ENCODE assay signal across 16 cellular contexts in the genomic region with DNA sequence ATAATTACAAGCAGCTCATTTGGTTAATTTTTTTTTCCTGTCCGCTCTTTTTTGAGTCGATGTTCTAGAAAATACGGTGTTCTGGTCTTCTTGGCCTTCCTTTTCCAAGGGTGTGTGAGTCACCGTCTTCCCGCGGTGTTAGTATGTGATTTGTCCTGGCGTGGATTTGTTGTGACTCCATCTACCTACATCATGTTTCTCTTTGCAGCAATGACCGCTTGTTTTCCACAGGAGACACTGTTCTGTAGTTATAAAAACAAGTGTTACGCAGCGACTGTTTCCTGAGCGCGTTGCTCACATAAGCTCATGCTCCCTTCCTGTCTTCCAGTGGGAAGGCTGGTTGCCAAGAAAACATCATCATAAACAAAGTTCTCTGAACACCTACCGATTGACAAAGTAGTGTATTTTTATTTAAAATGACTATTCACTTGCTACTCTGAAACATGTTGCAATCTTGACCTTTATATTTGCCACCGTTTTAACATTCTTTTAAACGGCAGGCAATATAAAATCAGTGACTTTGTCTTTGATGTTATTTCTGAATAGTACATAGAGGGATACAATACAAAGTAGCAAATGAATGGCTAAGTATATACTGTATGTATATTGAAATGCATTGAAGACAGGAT. TPM values are rescaled to one million over a fixed set of nuclear protein-coding genes. Genes with fewer than 3 reads are reported as not detected.
DNase-seq lines count a peak whose midpoint lies in the region; ATAC-seq and TF ChIP-seq lines count a peak whose summit lies in the region.
"Had no signal": no experiment of that assay in that cellular context is flagged by ENCODE, and none has a peak within 500 bp of the region (broad histone marks: within the 10 kb centered on the region; RNA-seq: fewer than 3 reads in every experiment).

No MANE protein-coding gene starts in this region.

- no peaks in the 10 kb centered on the region; the same call in 1 of the 2 replicates for H3K9me2 ChIP-seq in GM23338 (ENCODE audit: insufficient read depth)

- intact Hi-C loops in adrenal gland (cut with DNase I) = no loop called here

- peaks cover 4% of the 10 kb centered on the region for H3K27me3 Mint-ChIP-seq in GM23338 (ENCODE audit: insufficient read depth, low read depth, poor library complexity)
- no peaks in the 10 kb centered on the region for H3K27me3 Mint-ChIP-seq in osteocyte (ENCODE audit: unreplicated experiment)
- H3K27me3 Mint-ChIP-seq: activated naive CD8-positive, alpha-beta T cell treated with anti-CD3 and anti-CD28 coated beads, Interleukin-2, amount 50 U/mL, for 24 hours; dendritic cell treated with granulocyte-macrophage colony-stimulating factor and Interleukin-4, amounts not matched to agents 40 ng/mL and 50 ng/mL, for 4 days; naive thymus-derived CD8-positive, alpha-beta T cell had no signal

- H3K4me1 ChIP-seq in GM23338 (ENCODE audit: insufficient read depth) = peaks cover 15% of the 10 kb centered on the region
- peaks cover 23 to 35% of the 10 kb centered on the region in 2 donors for H3K4me1 ChIP-seq in adrenal gland (replicated peaks in 1 of 2)

- H3K27me3 ChIP-seq in GM23338 (ENCODE audit: insufficient read depth) (no peaks in the 10 kb centered on the region), adrenal gland (no peaks in the 10 kb centered on the region)

- H3K36me3 Mint-ChIP-seq in GM23338 (ENCODE audit: low read depth) (no peaks in the 10 kb centered on the region; the same call in 2 of the 3 replicates), osteocyte (ENCODE audit: unreplicated experiment) (no peaks in the 10 kb centered on the region)

- H3K4me3 ChIP-seq in GM23338 = no peak overlapping the region
- peak overlapping the region in 1 of 4 donors; percentile 35 for H3K4me3 ChIP-seq in adrenal gland
- H3K4me3 ChIP-seq: skin epidermis had no signal

- H2AFZ ChIP-seq in GM23338 = no peak overlapping the region

- DNase-seq in GM23338 (ENCODE audit: low spot score) (no peak), adrenal gland (peak; percentile 65 to 86 (median 72)), glomerular endothelial cell (ENCODE audit: extremely low read depth, low read depth, low spot score) (peak; percentile 100), osteocyte (ENCODE audit: extremely low spot score, unreplicated experiment) (no peak), H4 (ENCODE audit: low spot score) (no peak), cerebellar cortex (ENCODE audit: low spot score) (no peak)
- DNase-seq: activated naive CD8-positive, alpha-beta T cell treated with anti-CD3 and anti-CD28 coated beads, Interleukin-2, amount 50 U/mL, for 24 hours; foreskin fibroblast; naive thymus-derived CD8-positive, alpha-beta T cell; NCI-H1105 treated with DMSO at 0.1 percent for 48 hours; NCI-H446; T-helper 1 cell had no signal

- no peaks in the 10 kb centered on the region for H3K9me3 ChIP-seq in adrenal gland (replicated peaks in 1 of 3)

- H3K9me3 Mint-ChIP-seq in GM23338 (no peaks in the 10 kb centered on the region), osteocyte (ENCODE audit: unreplicated experiment) (no peaks in the 10 kb centered on the region)
- H3K9me3 Mint-ChIP-seq: activated naive CD8-positive, alpha-beta T cell treated with anti-CD3 and anti-CD28 coated beads, Interleukin-2, amount 50 U/mL, for 24 hours; dendritic cell treated with granulocyte-macrophage colony-stimulating factor and Interleukin-4, amounts not matched to agents 40 ng/mL and 50 ng/mL, for 4 days; naive thymus-derived CD8-positive, alpha-beta T cell had no signal

- H4K20me1 ChIP-seq in GM23338 (replicated peaks; ENCODE audit: insufficient read depth) = peaks cover 25% of the 10 kb centered on the region

- H3K4me3 Mint-ChIP-seq in GM23338 = no peak overlapping the region
- H3K4me3 Mint-ChIP-seq in osteocyte (ENCODE audit: unreplicated experiment) = no peak overlapping the region
- H3K4me3 Mint-ChIP-seq: activated naive CD8-positive, alpha-beta T cell treated with anti-CD3 and anti-CD28 coated beads, Interleukin-2, amount 50 U/mL, for 24 hours; dendritic cell treated with granulocyte-macrophage colony-stimulating factor and Interleukin-4, amounts not matched to agents 40 ng/mL and 50 ng/mL, for 4 days; naive thymus-derived CD8-positive, alpha-beta T cell had no signal

- H3K4me1 Mint-ChIP-seq in GM23338 = peaks cover 22% of the 10 kb centered on the region
- H3K4me1 Mint-ChIP-seq in osteocyte (ENCODE audit: unreplicated experiment) = peaks cover 56% of the 10 kb centered on the region
- H3K4me1 Mint-ChIP-seq: activated naive CD8-positive, alpha-beta T cell treated with anti-CD3 and anti-CD28 coated beads, Interleukin-2, amount 50 U/mL, for 24 hours had no signal

- WGBS in adrenal gland, 4 donors = 38 to 50% (median 43%) methylated on average over 15 of the region's 15 CpGs

- H3K36me3 ChIP-seq in GM23338 (ENCODE audit: insufficient read depth) (no peaks in the 10 kb centered on the region), adrenal gland (replicated peaks in 1 of 2) (no peaks in the 10 kb centered on the region)

- no peak overlapping the region for H3K4me2 ChIP-seq in GM23338

- peaks cover 98% of the 10 kb centered on the region for H3K79me2 ChIP-seq in GM23338 (replicated peaks; ENCODE audit: insufficient read depth)

- H3K27ac Mint-ChIP-seq in GM23338 (peak overlapping the region; percentile 11; the same call in 1 of the 2 replicates), osteocyte (ENCODE audit: unreplicated experiment) (peak overlapping the region; percentile 72)
- H3K27ac Mint-ChIP-seq: activated naive CD8-positive, alpha-beta T cell treated with anti-CD3 and anti-CD28 coated beads, Interleukin-2, amount 50 U/mL, for 24 hours; dendritic cell treated with granulocyte-macrophage colony-stimulating factor and Interleukin-4, amounts not matched to agents 40 ng/mL and 50 ng/mL, for 4 days; naive thymus-derived CD8-positive, alpha-beta T cell had no signal

- peak in 1 of 2 donors; percentile 35 for TF ChIP-seq POLR2A in adrenal gland (IDR thresholded peaks at IDR 0.05)

- no peak for TF ChIP-seq CTCF in GM23338 (conservative IDR thresholded peaks at IDR 0.05; ENCODE audit: low read depth in 2 of 2)
- peak in 1 of 6 experiments; percentile 7 for TF ChIP-seq CTCF in adrenal gland (IDR thresholded peaks at IDR 0.05)
- no peak for TF ChIP-seq CTCF in osteocyte (IDR thresholded peaks at IDR 0.05)

- 0 out of 2 replicates have a peak overlapping the region, but pooled peaks have one; percentile 50 for H3K27ac ChIP-seq in GM23338 (ENCODE audit: low read depth)
- peak overlapping the region; percentile 10 to 83 (median 65) for H3K27ac ChIP-seq in adrenal gland

- ATAC-seq in GM23338 (no peak), GM19324 (IDR thresholded peaks at IDR 0.05; ENCODE audit: low FRiP score, unreplicated experiment) (no peak), GM21390 (IDR thresholded peaks at IDR 0.05; ENCODE audit: unreplicated experiment) (no peak)
- ATAC-seq: activated naive CD8-positive, alpha-beta T cell treated with anti-CD3 and anti-CD28 coated beads, Interleukin-2, amount 50 U/mL, for 24 hours; naive thymus-derived CD8-positive, alpha-beta T cell had no signal

- no peaks in the 10 kb centered on the region for H3F3A ChIP-seq in GM23338 (replicated peaks; ENCODE audit: low read depth)

RNA-seq across cellular contexts. Expression of a gene that starts 19.0 kb away (rescaled TPM):
- total RNA-seq in GM23338 (2014; rRNA removed; shearing (Covaris generic)) = 13.2 and 22.7 TPM in 2 replicates
- polyA plus RNA-seq in GM23338 (2016; fragmentation: Nextera tagmentation; extraction: Ambion mirVana) (8.9 and 9.6 TPM in 2 replicates), adrenal gland (10 to 100 TPM in 1 of 3 donors, 1 to 10 TPM in 2; 6.9 to 28.4 (median 9.3) TPM)
- total RNA-seq in adrenal gland (10 to 100 TPM; 28.3 to 61.1 (median 48.1) TPM), glomerular endothelial cell (10.7 and 23.3 TPM in 2 replicates), osteocyte (36.3 and 39.7 TPM in 2 replicates)
- 5.3 and 10.3 TPM in 2 replicates for total RNA-seq in H4 (2014; rRNA removed; shearing (Covaris generic))

Comparison
In these comparisons a context has a peak if more than half of its experiments do, and no peak if none do; other contexts are left out.
1. DNase-seq: peak in adrenal gland (7 of 7) and glomerular endothelial cell (single experiment); none in GM23338 (single experiment), osteocyte (single experiment), H4 (single experiment) and cerebellar cortex (single experiment).